29 cellular contexts compared by ENCODE assay signal in genomic region chr3:13335062-13335461, GRCh38.
A peak's percentile ranks its signal among the peaks of the same experiment; 100 is the strongest.
DNase-seq lines count a peak whose midpoint lies in the region; ATAC-seq, FAIRE-seq and TF ChIP-seq lines count a peak whose summit lies in the region.
"Had no signal": no experiment of that assay in that cellular context is flagged by ENCODE, and none has a peak within 500 bp of the region (broad histone marks: within the 10 kb centered on the region; RNA-seq: fewer than 3 reads in every experiment).

No MANE protein-coding gene starts in this region.

- no peaks in the 10 kb centered on the region for H3K9me3 ChIP-seq in BLaER1 treated with 17β-estradiol and CSF1 and Interleukin-3, amounts not matched to agents 10 nM and 100 nM (replicated peaks in 1 of 11)
- H3K9me3 ChIP-seq in lower lobe of right lung (no peaks in the 10 kb centered on the region), MG63 (no peaks in the 10 kb centered on the region), small intestine (ENCODE audit: control insufficient read depth, low read depth) (no peaks in the 10 kb centered on the region)
- H3K9me3 ChIP-seq: esophagus muscularis mucosa, upper lobe of right lung had no signal

- CTCF ChIA-PET in WTC11 (lab: Charles Lee) = interaction anchor here (0.8 kb wide), 1 partner anchor 13 kb away, joined by 3 read pairs; no protein-coding TSS in a partner anchor

- no peaks in the 10 kb centered on the region for H3K27me3 ChIP-seq in BLaER1 treated with 17β-estradiol and CSF1 and Interleukin-3, amounts not matched to agents 10 nM and 100 nM
- H3K27me3 ChIP-seq in KMS-11 (ENCODE audit: insufficient read depth, low read depth) (no peaks in the 10 kb centered on the region), lower lobe of right lung (ENCODE audit: low read depth) (no peaks in the 10 kb centered on the region), MG63 (no peaks in the 10 kb centered on the region), small intestine (ENCODE audit: control insufficient read depth in 2 of 2, insufficient read depth in 2 of 2, low read length in 2 of 2) (no peaks in the 10 kb centered on the region)
- H3K27me3 ChIP-seq: dorsolateral prefrontal cortex, esophagus muscularis mucosa, upper lobe of right lung had no signal

- peak overlapping the region in 9 of 11 experiments; percentile 6 to 86 (median 81); a peak in 15 of 22 replicates for H3K4me2 ChIP-seq in BLaER1 treated with 17β-estradiol and CSF1 and Interleukin-3, amounts not matched to agents 10 nM and 100 nM
- H3K4me2 ChIP-seq in KMS-11 = 0 out of 2 replicates have a peak overlapping the region, but pooled peaks have one; percentile 48
- H3K4me2 ChIP-seq: smooth muscle cell had no signal

- peaks cover 0 to 64% (median 0%) of the 10 kb centered on the region in 11 experiments; a peak in 10 of 22 replicates for H4K20me1 ChIP-seq in BLaER1 treated with 17β-estradiol and CSF1 and Interleukin-3, amounts not matched to agents 10 nM and 100 nM
- H4K20me1 ChIP-seq in KMS-11 (ENCODE audit: insufficient read depth) = no peaks in the 10 kb centered on the region

- H3K9ac ChIP-seq in BLaER1 treated with 17β-estradiol and CSF1 and Interleukin-3, amounts not matched to agents 10 nM and 100 nM = peak overlapping the region in 5 of 11 experiments; percentile 18 to 64 (median 37); a peak in 4 of 22 replicates
- H3K9ac ChIP-seq in KMS-11 = no peak overlapping the region

- H3K27me3 Mint-ChIP-seq in WTC11 (ENCODE audit: low read depth) = no peaks in the 10 kb centered on the region

- H3K36me3 Mint-ChIP-seq in WTC11 = peaks cover 38% of the 10 kb centered on the region

- H3K36me3 ChIP-seq in BLaER1 treated with 17β-estradiol and CSF1 and Interleukin-3, amounts not matched to agents 10 nM and 100 nM = peaks cover 16 to 100% (median 78%) of the 10 kb centered on the region in 11 experiments; a peak in 21 of 22 replicates
- H3K36me3 ChIP-seq in KMS-11 (ENCODE audit: insufficient read depth) = no peaks in the 10 kb centered on the region
- peaks cover 70% of the 10 kb centered on the region for H3K36me3 ChIP-seq in lower lobe of right lung
- no peaks in the 10 kb centered on the region for H3K36me3 ChIP-seq in MG63
- H3K36me3 ChIP-seq in small intestine (ENCODE audit: control insufficient read depth in 2 of 2, insufficient read depth in 2 of 2, low read length in 2 of 2) = no peaks in the 10 kb centered on the region

- no peak overlapping the region for H3K4me3 ChIP-seq in BLaER1 treated with 17β-estradiol and CSF1 and Interleukin-3, amounts not matched to agents 10 nM and 100 nM
- H3K4me3 ChIP-seq in KMS-11 (IDR thresholded peaks at IDR 0.05; ENCODE audit: insufficient read depth, low read depth, low read length) (no peak overlapping the region), lower lobe of right lung (no peak overlapping the region), MG63 (no peak overlapping the region), small intestine (ENCODE audit: low read depth in 1 of 2, low read length in 2 of 2) (no peak overlapping the region)
- H3K4me3 ChIP-seq: dorsolateral prefrontal cortex, esophagus muscularis mucosa, smooth muscle cell, upper lobe of right lung had no signal

- peak overlapping the region; percentile 62; the same call in 1 of the 2 replicates for H3K27ac Mint-ChIP-seq in WTC11

- ATAC-seq in WTC11 = peak; percentile 46; the same call in 1 of the 2 replicates
- no peak for ATAC-seq in lower lobe of right lung
- ATAC-seq: activated T-cell treated with anti-CD3 and anti-CD28 coated beads, Interleukin-2, amount 50 U/mL, for 4 hours; left ventricle myocardium superior; Panc1; stimulated activated naive CD8-positive, alpha-beta T cell treated with anti-CD3 and anti-CD28 coated beads, Interleukin-15, Interleukin-2, amounts not matched to agents 100 U/mL and 50 U/mL, for 24 hours; upper lobe of right lung had no signal

- TF ChIP-seq CTCF in KMS-11 (conservative IDR thresholded peaks at IDR 0.05; ENCODE audit: low read depth, low read length) (no peak), WTC11 (IDR thresholded peaks at IDR 0.05) (no peak), lower lobe of right lung (IDR thresholded peaks at IDR 0.05) (no peak)

- no peak overlapping the region for H2AFZ ChIP-seq in KMS-11 (ENCODE audit: low read depth)

- 61 to 76% (median 67%) methylated on average over 6 of the region's 6 CpGs for WGBS in small intestine, 3 donors

- peaks cover 26 to 100% (median 97%) of the 10 kb centered on the region in 10 experiments for H3K4me1 ChIP-seq in BLaER1 treated with 17β-estradiol and CSF1 and Interleukin-3, amounts not matched to agents 10 nM and 100 nM
- H3K4me1 ChIP-seq in KMS-11 (ENCODE audit: low read depth, poor library complexity, severe bottlenecking) (peaks cover 93% of the 10 kb centered on the region), lower lobe of right lung (no peaks in the 10 kb centered on the region), small intestine (ENCODE audit: control insufficient read depth in 2 of 2, insufficient read depth in 1 of 2, low read depth in 1 of 2, low read length in 1 of 2) (no peaks in the 10 kb centered on the region)
- H3K4me1 ChIP-seq: esophagus muscularis mucosa, upper lobe of right lung had no signal

- no peak for FAIRE-seq in small intestine (lab: Jason Lieb, UNC)
- FAIRE-seq: endometrium, keratinocyte had no signal

- H3K4me3 Mint-ChIP-seq in WTC11 = no peak overlapping the region
- H3K4me3 Mint-ChIP-seq: activated T-cell treated with anti-CD3 and anti-CD28 coated beads, Interleukin-2, amount 50 U/mL, for 4 hours; brain; CD14-positive monocyte had no signal

- H3K27ac ChIP-seq in BLaER1 treated with 17β-estradiol and CSF1 and Interleukin-3, amounts not matched to agents 10 nM and 100 nM = peak overlapping the region in 3 of 11 experiments; percentile 32 to 80 (median 48); a peak in 5 of 22 replicates
- H3K27ac ChIP-seq in KMS-11 (peak overlapping the region; percentile 89; the same call in 1 of the 2 replicates), lower lobe of right lung (no peak overlapping the region), small intestine (ENCODE audit: low read depth in 1 of 2, low read length in 1 of 2) (no peak overlapping the region)
- H3K27ac ChIP-seq: 22Rv1, dorsolateral prefrontal cortex, esophagus muscularis mucosa, upper lobe of right lung had no signal

- no peaks in the 10 kb centered on the region for H3K79me2 ChIP-seq in KMS-11 (ENCODE audit: insufficient read depth, low read depth)

- intact Hi-C loops in lower lobe of right lung (cut with DNase I) = no loop called here

- POLR2A ChIA-PET in WTC11 (lab: Charles Lee) = no interaction called here

- peak; percentile 8 for DNase-seq in NCI-H2196 treated with DMSO at 0.1 percent for 48 hours (lab: John Stamatoyannopoulos, UW; ENCODE audit: unreplicated experiment)
- no peak for DNase-seq in NCI-H2196 (lab: John Stamatoyannopoulos, UW; ENCODE audit: unreplicated experiment)
- DNase-seq in WTC11 (ENCODE audit: low spot score) = no peak
- no peak for DNase-seq in lower lobe of right lung
- no peak for DNase-seq in MG63
- DNase-seq in small intestine = no peak
- DNase-seq: activated CD4-positive, alpha-beta T cell treated with anti-CD3 and anti-CD28 coated beads for 48 hours; activated naive CD4-positive, alpha-beta T cell; activated T-cell treated with anti-CD3 and anti-CD28 coated beads, Interleukin-2, amount 50 U/mL, for 4 hours; dorsolateral prefrontal cortex; foreskin fibroblast; H7; left ventricle myocardium superior; NCI-H446 treated with DMSO at 0.1 percent for 48 hours; NK-92 treated with Interleukin-12 subunit alpha and Interleukin-12 subunit beta, amount 100 ng/mL, for 24 hours; SHP77; stimulated activated naive CD8-positive, alpha-beta T cell treated with anti-CD3 and anti-CD28 coated beads, Interleukin-15, Interleukin-2, amounts not matched to agents 100 U/mL and 50 U/mL, for 24 hours; T-helper 9 cell; upper lobe of right lung had no signal

- 0 out of 2 replicates have a peak, but pooled peaks cover 6% of the 10 kb centered on the region for H3K4me1 Mint-ChIP-seq in WTC11
- H3K4me1 Mint-ChIP-seq: CD14-positive monocyte had no signal

- no peaks in the 10 kb centered on the region for H3K9me3 Mint-ChIP-seq in WTC11
- H3K9me3 Mint-ChIP-seq: activated T-cell treated with anti-CD3 and anti-CD28 coated beads, Interleukin-2, amount 50 U/mL, for 4 hours; brain; CD14-positive monocyte had no signal

TF ChIP-seq in WTC11, 78 proteins besides CTCF, POLR2A, EP300 and RAD21 (continues in another document):
- no peak for TF ChIP-seq NFE2L1 (CRISPR knock-in tag; IDR thresholded peaks at IDR 0.05)
- TF ChIP-seq ZBTB43 (CRISPR knock-in tag; IDR thresholded peaks at IDR 0.05) = no peak
- TF ChIP-seq SP1 (CRISPR knock-in tag; conservative IDR thresholded peaks at IDR 0.05) = no peak
- TF ChIP-seq, protein P1, sequence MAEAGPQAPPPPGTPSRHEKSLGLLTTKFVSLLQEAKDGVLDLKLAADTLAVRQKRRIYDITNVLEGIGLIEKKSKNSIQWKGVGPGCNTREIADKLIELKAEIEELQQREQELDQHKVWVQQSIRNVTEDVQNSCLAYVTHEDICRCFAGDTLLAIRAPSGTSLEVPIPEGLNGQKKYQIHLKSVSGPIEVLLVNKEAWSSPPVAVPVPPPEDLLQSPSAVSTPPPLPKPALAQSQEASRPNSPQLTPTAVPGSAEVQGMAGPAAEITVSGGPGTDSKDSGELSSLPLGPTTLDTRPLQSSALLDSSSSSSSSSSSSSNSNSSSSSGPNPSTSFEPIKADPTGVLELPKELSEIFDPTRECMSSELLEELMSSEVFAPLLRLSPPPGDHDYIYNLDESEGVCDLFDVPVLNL (CRISPR knock-in tag; IDR thresholded peaks at IDR 0.05; ENCODE audit: borderline replicate concordance, low read depth) = no peak
